ENCODE assay signal across 15 cellular contexts in the genomic region with DNA sequence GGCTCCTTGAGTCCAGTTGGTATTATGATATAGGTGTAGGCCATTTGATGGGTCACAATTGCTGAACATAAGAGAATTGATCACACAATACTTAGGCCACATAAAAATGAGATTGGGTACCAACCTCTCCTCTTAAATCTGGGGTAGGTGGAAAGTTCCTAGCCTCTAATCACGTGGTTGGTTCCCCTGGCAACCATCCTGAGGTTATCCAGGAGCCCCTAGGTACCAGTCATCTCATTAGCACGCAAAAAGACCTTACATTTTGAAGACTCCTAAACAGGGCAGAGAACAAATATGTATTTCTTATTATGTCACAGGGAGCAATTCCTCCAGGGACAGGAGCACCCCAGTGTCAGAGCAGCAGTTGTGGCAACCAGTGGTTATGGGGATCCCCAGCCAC. TPM values are rescaled to one million over a fixed set of nuclear protein-coding genes. Genes with fewer than 3 reads are reported as not detected.
"Had no signal": no experiment of that assay in that cellular context is flagged by ENCODE, and none has a peak within 500 bp of the region (broad histone marks: within the 10 kb centered on the region; RNA-seq: fewer than 3 reads in every experiment).

No MANE protein-coding gene starts in this region.

- H3K4me3 Mint-ChIP-seq: activated B cell treated with CpG ODN at 0.5 μM for 24 hours; activated CD4-positive, alpha-beta T cell treated with anti-CD3 and anti-CD28 coated beads, Interleukin-2, amount 10 ng/mL, durations not matched to agents 24 days and 14 days; activated CD8-positive, alpha-beta T cell treated with anti-CD3 and anti-CD28 coated beads, Interleukin-2, amount 10 ng/mL, durations not matched to agents 7 days and 5 days; nephron progenitor cell; stimulated activated memory B cell treated with anti-CD40 and anti-IgM and Interleukin-4, amounts not matched to agents 10 μg/mL and 1 μg/mL and 100 μg/mL, for 72 hours had no signal

- H3K36me3 Mint-ChIP-seq: activated naive CD4-positive, alpha-beta T cell treated with anti-CD3 and anti-CD28 coated beads, Interleukin-2, amount 50 U/mL, for 72 hours; stimulated activated memory B cell treated with anti-CD40 and anti-IgM and Interleukin-4, amounts not matched to agents 10 μg/mL and 1 μg/mL and 100 μg/mL, for 72 hours had no signal

- H3K27me3 ChIP-seq: gastroesophageal sphincter, pancreas had no signal

- H3K9me3 Mint-ChIP-seq: activated B cell treated with CpG ODN at 0.5 μM for 24 hours; activated CD4-positive, alpha-beta T cell treated with anti-CD3 and anti-CD28 coated beads, Interleukin-2, amount 10 ng/mL, durations not matched to agents 24 days and 14 days; activated naive CD4-positive, alpha-beta T cell treated with anti-CD3 and anti-CD28 coated beads, Interleukin-2, amount 50 U/mL, for 72 hours; nephron progenitor cell; stimulated activated memory B cell treated with anti-CD40 and anti-IgM and Interleukin-4, amounts not matched to agents 10 μg/mL and 1 μg/mL and 100 μg/mL, for 72 hours had no signal

- H3K27ac ChIP-seq: gastroesophageal sphincter, pancreas had no signal

- H3K36me3 ChIP-seq: gastroesophageal sphincter, pancreas had no signal

- H3K9me3 ChIP-seq: gastroesophageal sphincter, pancreas had no signal

- H3K4me3 ChIP-seq: gastroesophageal sphincter, pancreas had no signal

- H3K4me1 ChIP-seq: pancreas had no signal

- FAIRE-seq: keratinocyte, pancreas, TTC549 had no signal

- H3K27ac Mint-ChIP-seq: activated B cell treated with CpG ODN at 0.5 μM for 24 hours; activated CD4-positive, alpha-beta T cell treated with anti-CD3 and anti-CD28 coated beads, Interleukin-2, amount 10 ng/mL, durations not matched to agents 24 days and 14 days; activated CD8-positive, alpha-beta T cell treated with anti-CD3 and anti-CD28 coated beads, Interleukin-2, amount 10 ng/mL, durations not matched to agents 7 days and 5 days; nephron progenitor cell; stimulated activated memory B cell treated with anti-CD40 and anti-IgM and Interleukin-4, amounts not matched to agents 10 μg/mL and 1 μg/mL and 100 μg/mL, for 72 hours had no signal

- ATAC-seq: activated CD8-positive, alpha-beta T cell treated with anti-CD3 and anti-CD28 coated beads, Interleukin-2, amount 10 ng/mL, durations not matched to agents 7 days and 5 days; activated naive CD4-positive, alpha-beta T cell treated with anti-CD3 and anti-CD28 coated beads, Interleukin-2, amount 50 U/mL, for 72 hours; gastroesophageal sphincter; stimulated activated memory B cell treated with anti-CD40 and anti-IgM and Interleukin-4, amounts not matched to agents 10 μg/mL and 1 μg/mL and 100 μg/mL, for 72 hours had no signal

- DNase-seq: activated B cell treated with CpG ODN at 0.5 μM for 24 hours; activated CD4-positive, alpha-beta T cell treated with anti-CD3 and anti-CD28 coated beads, Interleukin-2, amount 10 ng/mL, durations not matched to agents 24 days and 14 days; activated CD8-positive, alpha-beta memory T cell treated with anti-CD3 and anti-CD28 coated beads, Interleukin-2, amount 50 U/mL, for 4 hours; activated CD8-positive, alpha-beta T cell treated with anti-CD3 and anti-CD28 coated beads, Interleukin-2, amount 10 ng/mL, durations not matched to agents 7 days and 5 days; activated effector memory CD4-positive, alpha-beta T cell treated with anti-CD3 and anti-CD28 coated beads, Interleukin-2, amount 50 U/mL, for 16 hours; activated T-cell treated with anti-CD3 and anti-CD28 coated beads, Interleukin-2, amount 50 U/mL, for 48 hours; erythroblast; nephron progenitor cell; pancreas; T-helper 2 cell had no signal

- H3K27me3 Mint-ChIP-seq: activated B cell treated with CpG ODN at 0.5 μM for 24 hours; stimulated activated memory B cell treated with anti-CD40 and anti-IgM and Interleukin-4, amounts not matched to agents 10 μg/mL and 1 μg/mL and 100 μg/mL, for 72 hours had no signal

RNA-seq across cellular contexts. Expression of a gene that starts 13.3 kb away (rescaled TPM):
- total RNA-seq: gastroesophageal sphincter had no signal
